ENCODE assay signal across 20 cellular contexts in the genomic region with DNA sequence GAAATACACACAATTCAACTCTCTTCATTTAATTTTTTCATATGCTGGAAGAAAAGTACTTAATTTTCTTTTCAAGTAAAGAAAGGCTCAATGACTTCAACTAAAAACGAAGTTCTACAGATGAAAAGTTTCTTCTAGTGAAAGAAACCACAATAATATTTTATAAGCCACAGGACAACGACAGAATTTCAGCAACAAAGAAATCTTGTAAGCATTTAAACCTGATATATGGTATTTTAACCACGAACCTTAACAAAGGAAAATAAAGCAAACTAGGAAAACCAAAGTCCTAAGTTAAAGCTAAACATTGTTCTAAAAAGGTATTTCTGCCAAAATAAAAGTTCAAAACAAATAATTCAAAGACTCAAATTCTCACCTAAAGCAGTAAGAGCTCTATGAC. TPM values are rescaled to one million over a fixed set of nuclear protein-coding genes. Genes with fewer than 3 reads are reported as not detected.
DNase-seq lines count a peak whose midpoint lies in the region; FAIRE-seq and TF ChIP-seq lines count a peak whose summit lies in the region.
"Had no signal": no experiment of that assay in that cellular context is flagged by ENCODE, and none has a peak within 500 bp of the region (broad histone marks: within the 10 kb centered on the region; RNA-seq: fewer than 3 reads in every experiment).

No MANE protein-coding gene starts in this region.

- no TSS peak for BruUV-seq in PC-9 (replicated peaks; lab: Mats Ljungman, UMichigan)

- peak; percentile 57 for FAIRE-seq in G401.6 (lab: Jason Lieb, UNC)
- FAIRE-seq: A549, GM12891, GM18507 had no signal

- WGBS in endodermal cell (ENCODE audit: insufficient coverage in 1 of 2, insufficient read length in 1 of 2), 2 experiments = 89 to 98% methylated on average over 3 of the region's 3 CpGs
- WGBS in smooth muscle cell (ENCODE audit: low lambda C conversion rate) = 80% methylated on average over 3 of the region's 3 CpGs
- 33% methylated on average over 3 of the region's 3 CpGs for WGBS in suprapubic skin

- H3K4me2 ChIP-seq in PC-9 = no peak overlapping the region
- H3K4me2 ChIP-seq in smooth muscle cell = no peak overlapping the region
- H3K4me2 ChIP-seq: A549, GM23338 had no signal

- intact Hi-C loops in PC-9 (cut with micrococcal nuclease; ENCODE audit: unreplicated experiment) = no loop called here

- H3K27me3 Mint-ChIP-seq in endodermal cell (ENCODE audit: insufficient read depth) (no peaks in the 10 kb centered on the region), glutamatergic neuron (ENCODE audit: unreplicated experiment) (peaks cover 3% of the 10 kb centered on the region)

- peaks cover 8% of the 10 kb centered on the region for H3F3A ChIP-seq in PC-9 (ENCODE audit: insufficient read depth, low read depth)
- H3F3A ChIP-seq in smooth muscle cell (ENCODE audit: low read depth) = peaks cover 3% of the 10 kb centered on the region

- TF ChIP-seq POLR2A in suprapubic skin (IDR thresholded peaks at IDR 0.05) = no peak

- CTCF ChIA-PET in PC-9 (lab: Charles Lee) = no interaction called here

- TF ChIP-seq CTCF in PC-9 (conservative IDR thresholded peaks at IDR 0.05) (no peak), endodermal cell (conservative IDR thresholded peaks at IDR 0.05) (no peak), smooth muscle cell (IDR thresholded peaks at IDR 0.05; ENCODE audit: borderline replicate concordance, insufficient read depth, poor library complexity, severe bottlenecking) (no peak), glutamatergic neuron (IDR thresholded peaks at IDR 0.05; ENCODE audit: partially characterized antibody, unreplicated experiment) (no peak), suprapubic skin (IDR thresholded peaks at IDR 0.05) (no peak)

- H3K36me3 Mint-ChIP-seq in endodermal cell (ENCODE audit: low read depth) (peaks cover 7% of the 10 kb centered on the region), glutamatergic neuron (ENCODE audit: unreplicated experiment) (no peaks in the 10 kb centered on the region)

- H3K9me3 Mint-ChIP-seq in endodermal cell (no peaks in the 10 kb centered on the region), glutamatergic neuron (ENCODE audit: unreplicated experiment) (peaks cover 10% of the 10 kb centered on the region)
- H3K9me3 Mint-ChIP-seq: GM23338 had no signal

- no peaks in the 10 kb centered on the region for H3K9me2 ChIP-seq in PC-9 (ENCODE audit: insufficient read depth)

- H3K27ac Mint-ChIP-seq in endodermal cell (peak overlapping the region; percentile 17), glutamatergic neuron (ENCODE audit: unreplicated experiment) (no peak overlapping the region)
- H3K27ac Mint-ChIP-seq: GM23338 had no signal

- H3K9ac ChIP-seq in endodermal cell (ENCODE audit: extremely low read depth, low read length, poor library complexity, severe bottlenecking) (no peak overlapping the region), smooth muscle cell (ENCODE audit: low read depth) (no peak overlapping the region)

- DNase-seq in PC-9 (no peak), endodermal cell (no peak), smooth muscle cell (lab: John Stamatoyannopoulos, UW; ENCODE audit: unreplicated experiment) (no peak), glutamatergic neuron (no peak), suprapubic skin (ENCODE audit: low spot score in 2 of 2) (no peak), KG1 (lab: John Stamatoyannopoulos, UW) (no peak)
- DNase-seq: C1 segment of cervical spinal cord, DND-41, GDM1, NCI-H1048, NCI-H1436 treated with DMSO at 0.1 percent for 48 hours, NCI-H2081 treated with DMSO at 0.1 percent for 48 hours, NCI-H2227 treated with DMSO at 0.1 percent for 48 hours, NCI-H524 had no signal

- no peak for TF ChIP-seq EP300 in suprapubic skin (IDR thresholded peaks at IDR 0.05)

- H3K79me2 ChIP-seq in PC-9 (ENCODE audit: low read depth) (0 out of 2 replicates have a peak, but pooled peaks cover 6% of the 10 kb centered on the region), smooth muscle cell (ENCODE audit: low read depth) (no peaks in the 10 kb centered on the region)

- no peaks in the 10 kb centered on the region; the same call in 1 of the 2 replicates for H3K36me3 ChIP-seq in PC-9 (ENCODE audit: low read depth)
- no peaks in the 10 kb centered on the region for H3K36me3 ChIP-seq in endodermal cell (ENCODE audit: control insufficient read depth, insufficient read depth, low read length)
- no peaks in the 10 kb centered on the region for H3K36me3 ChIP-seq in smooth muscle cell (ENCODE audit: low read depth)
- no peaks in the 10 kb centered on the region for H3K36me3 ChIP-seq in suprapubic skin

- H3K9me3 ChIP-seq in PC-9 (ENCODE audit: insufficient read depth, low read depth) = no peaks in the 10 kb centered on the region
- H3K9me3 ChIP-seq in endodermal cell (ENCODE audit: control insufficient read depth, low read length) = no peaks in the 10 kb centered on the region
- no peaks in the 10 kb centered on the region for H3K9me3 ChIP-seq in smooth muscle cell (replicated peaks; ENCODE audit: low read depth)
- no peaks in the 10 kb centered on the region for H3K9me3 ChIP-seq in suprapubic skin
- H3K9me3 ChIP-seq: A549 had no signal

- H2AFZ ChIP-seq in PC-9 (no peak overlapping the region), smooth muscle cell (ENCODE audit: low read depth) (no peak overlapping the region)
- H2AFZ ChIP-seq: GM23338 had no signal

- H4K20me1 ChIP-seq in PC-9 (ENCODE audit: insufficient read depth) (no peaks in the 10 kb centered on the region), smooth muscle cell (ENCODE audit: low read depth) (peaks cover 3% of the 10 kb centered on the region)

- H3K4me1 ChIP-seq in PC-9 (replicated peaks; ENCODE audit: insufficient read depth) = no peaks in the 10 kb centered on the region
- H3K4me1 ChIP-seq in endodermal cell (ENCODE audit: control insufficient read depth, insufficient read depth, low read length) = peaks cover 11% of the 10 kb centered on the region
- peaks cover 4% of the 10 kb centered on the region for H3K4me1 ChIP-seq in smooth muscle cell (ENCODE audit: low read depth)
- H3K4me1 ChIP-seq in suprapubic skin = peaks cover 37% of the 10 kb centered on the region

- H3K4me3 ChIP-seq in PC-9 = no peak overlapping the region
- no peak overlapping the region for H3K4me3 ChIP-seq in endodermal cell (ENCODE audit: low read length)
- no peak overlapping the region for H3K4me3 ChIP-seq in smooth muscle cell
- no peak overlapping the region for H3K4me3 ChIP-seq in suprapubic skin
- H3K4me3 ChIP-seq: A549, GM23338 had no signal

- POLR2A ChIA-PET in PC-9 (lab: Charles Lee; ENCODE audit: unreplicated experiment) = no interaction called here

- H3K4me1 Mint-ChIP-seq in endodermal cell = peaks cover 37% of the 10 kb centered on the region
- peaks cover 8% of the 10 kb centered on the region for H3K4me1 Mint-ChIP-seq in glutamatergic neuron (ENCODE audit: low read depth, unreplicated experiment)
- H3K4me1 Mint-ChIP-seq: GM23338 had no signal

- H3K4me3 Mint-ChIP-seq in endodermal cell (no peak overlapping the region), glutamatergic neuron (ENCODE audit: unreplicated experiment) (no peak overlapping the region)
- H3K4me3 Mint-ChIP-seq: GM23338 had no signal

- H3K27me3 ChIP-seq in PC-9 (ENCODE audit: insufficient read depth, low read depth) = no peaks in the 10 kb centered on the region
- no peaks in the 10 kb centered on the region for H3K27me3 ChIP-seq in endodermal cell (ENCODE audit: control insufficient read depth, insufficient read depth, low read length, poor library complexity, severe bottlenecking)
- H3K27me3 ChIP-seq in smooth muscle cell (ENCODE audit: low read depth) = no peaks in the 10 kb centered on the region
- H3K27me3 ChIP-seq in suprapubic skin = no peaks in the 10 kb centered on the region

- 0 out of 2 replicates have a peak overlapping the region, but pooled peaks have one; percentile 6 for H3K27ac ChIP-seq in PC-9
- no peak overlapping the region for H3K27ac ChIP-seq in endodermal cell (ENCODE audit: low read depth, low read length)
- H3K27ac ChIP-seq in smooth muscle cell (ENCODE audit: low read depth) = peak overlapping the region; percentile 14
- H3K27ac ChIP-seq in suprapubic skin = no peak overlapping the region
- H3K27ac ChIP-seq: HL-60 had no signal

RNA-seq across cellular contexts. Expression of a gene that starts 24.6 kb away (rescaled TPM):
- total RNA-seq in PC-9 (2021) (217 and 237 TPM in 2 replicates), endodermal cell (100 to 1,000 TPM; 101 to 113 TPM), smooth muscle cell (157 and 186 TPM in 2 replicates), glutamatergic neuron (ENCODE audit: unreplicated experiment) (981 TPM), suprapubic skin (1,000 to 10,000 TPM in 1 of 4 donors, 100 to 1,000 TPM in 3; 637 to 1,048 (median 751) TPM)
- polyA plus RNA-seq in endodermal cell (2013, experiment 1 of 2) = 66.5 TPM
- 66.8 TPM for polyA plus RNA-seq in endodermal cell (2013, experiment 2 of 2)
- polyA plus RNA-seq in smooth muscle cell = 17.1 and 48.0 TPM in 2 replicates

Comparison
In these comparisons a context has a peak if more than half of its experiments do, and no peak if none do; other contexts are left out.
1. H3K27ac ChIP-seq: peak in PC-9 (single experiment) and smooth muscle cell (single experiment); none in endodermal cell (single experiment) and suprapubic skin (single experiment).